16 cellular contexts compared by ENCODE assay signal in genomic region chr13:49064459-49064858, GRCh38.
DNase-seq lines count a peak whose midpoint lies in the region; ATAC-seq, FAIRE-seq and TF ChIP-seq lines count a peak whose summit lies in the region.
"Had no signal": no experiment of that assay in that cellular context is flagged by ENCODE, and none has a peak within 500 bp of the region (broad histone marks: within the 10 kb centered on the region; RNA-seq: fewer than 3 reads in every experiment).

No MANE protein-coding gene starts in this region.

- H3K4me3 Mint-ChIP-seq in type B pancreatic cell = no peak overlapping the region
- H3K4me3 Mint-ChIP-seq: CD8-positive, alpha-beta memory T cell had no signal

- no peaks in the 10 kb centered on the region for H3K4me1 ChIP-seq in gastroesophageal sphincter

- H3K36me3 ChIP-seq in gastroesophageal sphincter = peaks cover 0 to 4% of the 10 kb centered on the region in 2 donors

- H3K9me3 ChIP-seq in gastroesophageal sphincter = no peaks in the 10 kb centered on the region
- H3K9me3 ChIP-seq: A549 had no signal

- 81 to 96% methylated on average over 2 to 3 of the region's 3 CpGs for WGBS in gastroesophageal sphincter (ENCODE audit: low coverage in 1 of 2), 2 donors

- H3K27me3 ChIP-seq in gastroesophageal sphincter = no peaks in the 10 kb centered on the region
- H3K27me3 ChIP-seq: BLaER1 had no signal

- DNase-seq in NCI-H526 treated with DMSO at 0.1 percent for 48 hours (lab: John Stamatoyannopoulos, UW) (peak; percentile 14), erythroblast (lab: John Stamatoyannopoulos, UW) (peak; percentile 87 to 93), left kidney (ENCODE audit: low read depth, low spot score) (peak; percentile 15), type B pancreatic cell (ENCODE audit: extremely low spot score, unreplicated experiment) (no peak), GM12891 (ENCODE audit: insufficient read length, low spot score) (no peak), COR-L47 (lab: John Stamatoyannopoulos, UW) (no peak)
- DNase-seq: Calu3; CD8-positive, alpha-beta memory T cell; DMS 273 treated with DMSO at 0.1 percent for 48 hours; GM23248 had no signal

- H3K27ac ChIP-seq in gastroesophageal sphincter = no peak overlapping the region
- H3K27ac ChIP-seq: A549, BLaER1 had no signal

- TF ChIP-seq POLR2A in erythroblast (IDR thresholded peaks at IDR 0.05; ENCODE audit: low read length) (no peak), GM12891 (IDR thresholded peaks at IDR 0.05; ENCODE audit: low read depth, low read length) (no peak), gastroesophageal sphincter (IDR thresholded peaks at IDR 0.05) (no peak)

- no peaks in the 10 kb centered on the region for H3K9me3 Mint-ChIP-seq in type B pancreatic cell
- H3K9me3 Mint-ChIP-seq: CD8-positive, alpha-beta memory T cell had no signal

- H3K27me3 Mint-ChIP-seq in type B pancreatic cell = no peaks in the 10 kb centered on the region
- H3K27me3 Mint-ChIP-seq: CD8-positive, alpha-beta memory T cell had no signal

- H3K36me3 Mint-ChIP-seq in type B pancreatic cell = peaks cover 7% of the 10 kb centered on the region

- no peak for ATAC-seq in gastroesophageal sphincter
- no peak for ATAC-seq in HG02763 (IDR thresholded peaks at IDR 0.05; ENCODE audit: unreplicated experiment)
- ATAC-seq: A549, HCT116 had no signal

- peak overlapping the region; percentile 35 for H3K27ac Mint-ChIP-seq in type B pancreatic cell
- H3K27ac Mint-ChIP-seq: CD8-positive, alpha-beta memory T cell had no signal

- no peak for TF ChIP-seq CTCF in type B pancreatic cell (conservative IDR thresholded peaks at IDR 0.05)
- no peak for TF ChIP-seq CTCF in gastroesophageal sphincter (IDR thresholded peaks at IDR 0.05)

- no peak for TF ChIP-seq EP300 in gastroesophageal sphincter (IDR thresholded peaks at IDR 0.05)

- H3K4me1 Mint-ChIP-seq in type B pancreatic cell (ENCODE audit: unreplicated experiment) = peaks cover 15% of the 10 kb centered on the region

- no peak for FAIRE-seq in GM12891 (lab: Jason Lieb, UNC)
- FAIRE-seq: A549, H54 had no signal

- H3K4me3 ChIP-seq in gastroesophageal sphincter = no peak overlapping the region
- H3K4me3 ChIP-seq: A549, BLaER1 had no signal

TF ChIP-seq in GM12891, 5 proteins besides CTCF, POLR2A, EP300 and RAD21:
- TF ChIP-seq SPI1 (IDR thresholded peaks at IDR 0.05; ENCODE audit: low read depth, low read length) = no peak
- TF ChIP-seq POU2F2 (IDR thresholded peaks at IDR 0.05; ENCODE audit: low read depth, low read length) = no peak
- TF ChIP-seq POLR2AphosphoS5 (IDR thresholded peaks at IDR 0.05; ENCODE audit: low read depth, low read length) = no peak
- no peak for TF ChIP-seq TAF1 (IDR thresholded peaks at IDR 0.05; ENCODE audit: low read depth, low read length)
- TF ChIP-seq PAX5 (IDR thresholded peaks at IDR 0.05; ENCODE audit: insufficient read depth, low read length, severe bottlenecking) = no peak

Comparison
In these comparisons a context has a peak if more than half of its experiments do, and no peak if none do; other contexts are left out.
1. DNase-seq: peak in NCI-H526 treated with DMSO at 0.1 percent for 48 hours (single experiment), erythroblast (2 of 2) and left kidney (single experiment); none in type B pancreatic cell (single experiment), GM12891 (single experiment) and COR-L47 (single experiment).